Comparison of ENCODE assay signal across 18 cellular contexts in the genomic region with DNA sequence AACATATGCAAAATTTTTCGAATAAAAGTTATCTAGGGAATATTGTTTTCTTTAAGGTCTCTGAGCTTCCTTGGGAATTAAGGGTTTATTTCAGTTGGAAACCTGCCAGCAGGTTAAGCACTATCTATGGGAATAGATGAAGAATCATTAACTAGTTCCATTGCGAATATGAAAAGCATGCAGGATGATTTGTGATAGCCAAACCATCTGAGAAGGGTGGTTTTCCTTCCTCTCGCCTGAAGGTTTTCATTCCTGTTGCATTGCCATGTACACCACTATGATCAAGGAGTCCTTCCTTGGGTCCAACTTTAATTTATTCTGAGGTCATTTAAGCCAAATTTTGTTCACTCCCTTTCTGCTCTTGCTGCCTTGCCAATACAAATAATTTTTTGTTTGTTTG.
A peak's percentile ranks its signal among the peaks of the same experiment; 100 is the strongest.
DNase-seq lines count a peak whose midpoint lies in the region; ATAC-seq and TF ChIP-seq lines count a peak whose summit lies in the region.
"Had no signal": no experiment of that assay in that cellular context is flagged by ENCODE, and none has a peak within 500 bp of the region (broad histone marks: within the 10 kb centered on the region; RNA-seq: fewer than 3 reads in every experiment).

No MANE protein-coding gene starts in this region.

- H3K9ac ChIP-seq in mammary epithelial cell (ENCODE audit: insufficient read depth, low read length) (peak overlapping the region; percentile 1), MM.1S (ENCODE audit: low read length) (no peak overlapping the region)
- H3K9ac ChIP-seq: BLaER1 had no signal

- no peak overlapping the region for H3K27ac Mint-ChIP-seq in MCF 10A (ENCODE audit: low read depth, unreplicated experiment)
- peak overlapping the region; percentile 76 for H3K27ac Mint-ChIP-seq in mesothelial cell of epicardium
- H3K27ac Mint-ChIP-seq: CD8-positive, alpha-beta memory T cell; GM23338; IgD-negative memory B cell had no signal

- H3K9me3 Mint-ChIP-seq in MCF 10A (ENCODE audit: unreplicated experiment) (peaks cover 7% of the 10 kb centered on the region), mesothelial cell of epicardium (peaks cover 24% of the 10 kb centered on the region)
- H3K9me3 Mint-ChIP-seq: GM23338 had no signal

- H3K4me2 ChIP-seq in mammary epithelial cell (ENCODE audit: insufficient read depth, low read depth, low read length) (no peak overlapping the region), MM.1S (ENCODE audit: low read depth, low read length) (no peak overlapping the region)
- H3K4me2 ChIP-seq: BLaER1, GM23338 had no signal

- H3F3A ChIP-seq in MM.1S (ENCODE audit: insufficient read depth, low read length): no peaks in the 10 kb centered on the region

- H3K4me3 Mint-ChIP-seq in MCF 10A (ENCODE audit: unreplicated experiment): no peak overlapping the region
- H3K4me3 Mint-ChIP-seq in mesothelial cell of epicardium: no peak overlapping the region
- H3K4me3 Mint-ChIP-seq: CD8-positive, alpha-beta memory T cell; GM23338; IgD-negative memory B cell had no signal

- no peaks in the 10 kb centered on the region for H3K4me1 ChIP-seq in mammary epithelial cell (ENCODE audit: insufficient read depth, low read length)
- H3K4me1 ChIP-seq in esophagus muscularis mucosa: no peaks in the 10 kb centered on the region
- H3K4me1 ChIP-seq in MM.1S (ENCODE audit: low read length): no peaks in the 10 kb centered on the region
- H3K4me1 ChIP-seq: BLaER1 had no signal

- intact Hi-C loops in mammary epithelial cell (cut with micrococcal nuclease) (no loop called here), MCF 10A (cut with micrococcal nuclease) (no loop called here), esophagus muscularis mucosa (cut with DNase I) (no loop called here)

- TF ChIP-seq EP300 in esophagus muscularis mucosa (IDR thresholded peaks at IDR 0.05): no peak

- H2AFZ ChIP-seq in mammary epithelial cell (ENCODE audit: low read depth, low read length) (no peak overlapping the region), MM.1S (ENCODE audit: low read length) (no peak overlapping the region)
- H2AFZ ChIP-seq: GM23338 had no signal

- ATAC-seq in HG03280 (IDR thresholded peaks at IDR 0.05; ENCODE audit: unreplicated experiment): no peak
- ATAC-seq: GM23338 had no signal

- DNase-seq in mammary epithelial cell: no peak
- DNase-seq in MCF 10A (ENCODE audit: unreplicated experiment): no peak
- peak; percentile 12 for DNase-seq in esophagus muscularis mucosa (ENCODE audit: extremely low spot score)
- no peak for DNase-seq in mesothelial cell of epicardium (ENCODE audit: low spot score in 2 of 2, unreplicated experiment in 2 of 2)
- no peak for DNase-seq in RKO (ENCODE audit: low spot score)
- DNase-seq in activated naive CD4-positive, alpha-beta T cell treated with Interleukin-2 at 50 U/mL for 16 hours: no peak
- no peak for DNase-seq in MM.1S
- DNase-seq: 8988T; AML-193; Caco-2; CD8-positive, alpha-beta memory T cell; DMS53; H7 had no signal

- dilution Hi-C loops in mammary epithelial cell (cut with HindIII; ENCODE audit: low sequenced_read_pairs): no loop called here

- H4K20me1 ChIP-seq in mammary epithelial cell (ENCODE audit: insufficient read depth, low read length): no peaks in the 10 kb centered on the region
- H4K20me1 ChIP-seq in MM.1S (ENCODE audit: insufficient read depth, low read length): no peaks in the 10 kb centered on the region
- H4K20me1 ChIP-seq: BLaER1 had no signal

- H3K79me2 ChIP-seq in mammary epithelial cell (ENCODE audit: insufficient read depth, low read length) (no peaks in the 10 kb centered on the region), MM.1S (ENCODE audit: low read length) (no peaks in the 10 kb centered on the region)

- 25% methylated on average over 3 of the region's 3 CpGs for WGBS in mammary epithelial cell (ENCODE audit: low coverage, missing lambda C conversion rate)
- 76% methylated on average over 3 of the region's 3 CpGs for WGBS in esophagus muscularis mucosa

- BruUV-seq in mammary epithelial cell (replicated peaks; lab: Mats Ljungman, UMichigan) (no TSS peak), MCF 10A (replicated peaks; lab: Mats Ljungman, UMichigan) (no TSS peak)

- no peaks in the 10 kb centered on the region for H3K9me3 ChIP-seq in mammary epithelial cell (replicated peaks; ENCODE audit: insufficient read depth, low read length)
- no peaks in the 10 kb centered on the region for H3K9me3 ChIP-seq in esophagus muscularis mucosa
- no peaks in the 10 kb centered on the region for H3K9me3 ChIP-seq in MM.1S (replicated peaks; ENCODE audit: insufficient read depth, low read length)
- H3K9me3 ChIP-seq: BLaER1, Caco-2 had no signal

- no peak for TF ChIP-seq CTCF in mammary epithelial cell (conservative IDR thresholded peaks at IDR 0.05 in 1 of 2, IDR thresholded peaks at IDR 0.05 in 1 of 2; ENCODE audit: extremely low read depth in 1 of 2, insufficient read depth in 1 of 2, low read depth in 1 of 2, low read length in 2 of 2)
- TF ChIP-seq CTCF in MCF 10A (IDR thresholded peaks at IDR 0.05; ENCODE audit: unreplicated experiment): no peak
- TF ChIP-seq CTCF in esophagus muscularis mucosa (IDR thresholded peaks at IDR 0.05): no peak
- TF ChIP-seq CTCF in mesothelial cell of epicardium (IDR thresholded peaks at IDR 0.05; ENCODE audit: unreplicated experiment): no peak
- no peak for TF ChIP-seq CTCF in MM.1S (IDR thresholded peaks at IDR 0.05; ENCODE audit: low read length)

- H3K36me3 Mint-ChIP-seq in MCF 10A (ENCODE audit: insufficient read depth, unreplicated experiment): no peaks in the 10 kb centered on the region
- peaks cover 2% of the 10 kb centered on the region for H3K36me3 Mint-ChIP-seq in mesothelial cell of epicardium
- H3K36me3 Mint-ChIP-seq: IgD-negative memory B cell had no signal

- no peaks in the 10 kb centered on the region for H3K9me2 ChIP-seq in MM.1S (replicated peaks; ENCODE audit: insufficient read depth, low read length)

- H3K4me3 ChIP-seq in mammary epithelial cell (replicated peaks in 1 of 3; ENCODE audit: insufficient read depth in 1 of 3, low read depth in 2 of 3, low read length in 3 of 3): no peak overlapping the region
- no peak overlapping the region for H3K4me3 ChIP-seq in esophagus muscularis mucosa
- H3K4me3 ChIP-seq in MM.1S (ENCODE audit: low read length): no peak overlapping the region
- H3K4me3 ChIP-seq: BLaER1, GM12878, GM23338 had no signal

- TF ChIP-seq POLR2A in esophagus muscularis mucosa (IDR thresholded peaks at IDR 0.05; ENCODE audit: low read depth): no peak

- peaks cover 87% of the 10 kb centered on the region for H3K27me3 Mint-ChIP-seq in MCF 10A (ENCODE audit: insufficient read depth, unreplicated experiment)
- peaks cover 21% of the 10 kb centered on the region for H3K27me3 Mint-ChIP-seq in mesothelial cell of epicardium (ENCODE audit: low read depth)
- H3K27me3 Mint-ChIP-seq: IgD-negative memory B cell had no signal

- H3K27me3 ChIP-seq in mammary epithelial cell (ENCODE audit: insufficient read depth, low read length): no peaks in the 10 kb centered on the region
- no peaks in the 10 kb centered on the region for H3K27me3 ChIP-seq in esophagus muscularis mucosa
- H3K27me3 ChIP-seq in MM.1S (replicated peaks; ENCODE audit: insufficient read depth, low read length): no peaks in the 10 kb centered on the region
- H3K27me3 ChIP-seq: BLaER1 had no signal

- H3K36me3 ChIP-seq in mammary epithelial cell (ENCODE audit: insufficient read depth, low read length): no peaks in the 10 kb centered on the region
- no peaks in the 10 kb centered on the region for H3K36me3 ChIP-seq in esophagus muscularis mucosa
- no peaks in the 10 kb centered on the region for H3K36me3 ChIP-seq in MM.1S (replicated peaks; ENCODE audit: insufficient read depth, low read length)
- H3K36me3 ChIP-seq: BLaER1 had no signal

- in situ Hi-C loops in mammary epithelial cell (cut with MboI; ENCODE audit: low sequenced_read_pairs in 2 of 2): no loop called here

- CTCF ChIA-PET in mammary epithelial cell (lab: Charles Lee; ENCODE audit: low non-redundant PET) (interaction anchor here (0.7 kb wide), 1 partner anchor 188 kb away, joined by 8 read pairs; no protein-coding TSS in a partner anchor), MCF 10A (lab: Yijun Ruan, JAX) (no interaction called here)

- POLR2A ChIA-PET in MCF 10A (lab: Yijun Ruan, JAX): no interaction called here

- no peaks in the 10 kb centered on the region for H3K4me1 Mint-ChIP-seq in MCF 10A (ENCODE audit: insufficient read depth, unreplicated experiment)
- H3K4me1 Mint-ChIP-seq in mesothelial cell of epicardium: peaks cover 15% of the 10 kb centered on the region
- H3K4me1 Mint-ChIP-seq: CD8-positive, alpha-beta memory T cell; GM23338 had no signal

- H3K27ac ChIP-seq in mammary epithelial cell (ENCODE audit: insufficient read depth, low read depth, low read length) (no peak overlapping the region), esophagus muscularis mucosa (replicated peaks in 1 of 4) (no peak overlapping the region), MM.1S (ENCODE audit: low read length) (no peak overlapping the region)
- H3K27ac ChIP-seq: BLaER1 had no signal
